ENCODE assay signal across 18 cellular contexts in genomic region chr9:137216188-137216965, GRCh38. TPM values are rescaled to one million over a fixed set of nuclear protein-coding genes. Genes with fewer than 3 reads are reported as not detected.
DNase-seq lines count a peak whose midpoint lies in the region; ATAC-seq, FAIRE-seq and TF ChIP-seq lines count a peak whose summit lies in the region.
"Had no signal": no experiment of that assay in that cellular context is flagged by ENCODE, and none has a peak within 500 bp of the region (broad histone marks: within the 10 kb centered on the region; RNA-seq: fewer than 3 reads in every experiment).

No MANE protein-coding gene starts in this region.

- no peak overlapping the region for H3K9ac ChIP-seq in GM12878 (ENCODE audit: control insufficient read depth, insufficient read depth, low read length)

- CTCF ChIA-PET in GM12878 (lab: Yijun Ruan, JAX), result no interaction called here

- no peak for FAIRE-seq in GM12878 (lab: Jason Lieb, UNC)
- FAIRE-seq: GM18507 had no signal

- H3K4me3 ChIP-seq in GM12878 (no peak overlapping the region), transverse colon (no peak overlapping the region), aorta (ENCODE audit: low read length in 2 of 2) (no peak overlapping the region)

- 94% methylated on average over 23 of the region's 30 CpGs for WGBS in GM12878 (ENCODE audit: insufficient coverage, insufficient replicate concordance, low lambda C conversion rate, missing lambda C conversion rate)
- 90% methylated on average over 27 of the region's 30 CpGs; no CpG with 5 or more reads in 1 of the 2 donors for WGBS in transverse colon (ENCODE audit: low coverage in 1 of 2), 2 donors
- WGBS in aorta, 2 donors, result 87 to 90% methylated on average over 29 to 30 of the region's 30 CpGs

- H3K36me3 ChIP-seq in GM12878 (ENCODE audit: control insufficient read depth in 2 of 2, insufficient read depth in 2 of 2, low read length in 1 of 2) (peaks cover 0 to 2% of the 10 kb centered on the region in 2 experiments; a peak in 2 of 4 replicates), transverse colon (no peaks in the 10 kb centered on the region), aorta (ENCODE audit: control insufficient read depth in 1 of 2, insufficient read depth in 2 of 2, low read length in 1 of 2) (no peaks in the 10 kb centered on the region)
- H3K36me3 ChIP-seq: thyroid gland had no signal

- H2AFZ ChIP-seq in GM12878 (ENCODE audit: control insufficient read depth, low read depth, low read length), result no peak overlapping the region

- BruUV-seq in GM12878 (replicated peaks; lab: Mats Ljungman, UMichigan), result no TSS peak

- H3K27ac ChIP-seq in GM12878 (ENCODE audit: control insufficient read depth, insufficient read depth), result no peak overlapping the region
- peak overlapping the region in 3 of 4 donors; percentile 83 to 89 (median 85) for H3K27ac ChIP-seq in transverse colon
- no peak overlapping the region for H3K27ac ChIP-seq in aorta (ENCODE audit: low read depth in 1 of 2, low read length in 2 of 2)
- H3K27ac ChIP-seq: neutrophil, thyroid gland had no signal

- intact Hi-C loops in GM12878 (cut with micrococcal nuclease; ENCODE audit: unreplicated experiment) (no loop called here), transverse colon (cut with DNase I; ENCODE audit: low total_unique reads) (no loop called here), aorta (cut with DNase I) (no loop called here)

- TF ChIP-seq POLR2A in GM12878 (IDR thresholded peaks at IDR 0.05; ENCODE audit: low read depth, low read length) (0 out of 2 replicates have a peak, but pooled peaks have one; percentile 3), transverse colon (IDR thresholded peaks at IDR 0.05) (no peak)

- H3K4me1 ChIP-seq in GM12878 (ENCODE audit: control insufficient read depth, insufficient read depth, low read length), result no peaks in the 10 kb centered on the region
- peaks cover 3 to 26% (median 25%) of the 10 kb centered on the region in 4 donors for H3K4me1 ChIP-seq in transverse colon
- H3K4me1 ChIP-seq in aorta (ENCODE audit: control insufficient read depth in 1 of 2, insufficient read depth in 2 of 2, low read length in 2 of 2), result no peaks in the 10 kb centered on the region

- SMC1A ChIA-PET in GM12878 (lab: Charles Lee; ENCODE audit: uncharacterized antibody, unreplicated experiment), result no interaction called here

- no peaks in the 10 kb centered on the region for H4K20me1 ChIP-seq in GM12878 (ENCODE audit: control insufficient read depth, insufficient read depth)

- ATAC-seq in GM12878 (no peak), aorta (ENCODE audit: low FRiP score) (no peak)
- ATAC-seq: activated CD4-positive, CD25-positive, alpha-beta regulatory T cell treated with anti-CD3 and anti-CD28 coated beads, Interleukin-2, amount 50 U/mL, for 24 hours; activated CD8-positive, alpha-beta memory T cell treated with anti-CD3 and anti-CD28 coated beads, Interleukin-2, amount 10 ng/mL, durations not matched to agents 7 days and 5 days had no signal

- no peak for TF ChIP-seq RAD21 in GM12878 (IDR thresholded peaks at IDR 0.05; ENCODE audit: insufficient read depth, low read depth, low read length)

- no peaks in the 10 kb centered on the region for H3K27me3 ChIP-seq in GM12878 (replicated peaks in 1 of 2; ENCODE audit: control insufficient read depth in 2 of 2, insufficient read depth in 2 of 2, low read length in 1 of 2)
- no peaks in the 10 kb centered on the region for H3K27me3 ChIP-seq in transverse colon
- no peaks in the 10 kb centered on the region for H3K27me3 ChIP-seq in aorta (ENCODE audit: control insufficient read depth in 1 of 2, insufficient read depth in 2 of 2, low read length in 1 of 2)
- H3K27me3 ChIP-seq: thyroid gland had no signal

- TF ChIP-seq EP300 in GM12878 (IDR thresholded peaks at IDR 0.05; ENCODE audit: borderline replicate concordance in 1 of 2, control insufficient read depth in 1 of 2, low read depth in 2 of 2, low read length in 2 of 2) (no peak), transverse colon (IDR thresholded peaks at IDR 0.05; ENCODE audit: low read depth) (no peak)

- POLR2A ChIA-PET in GM12878 (lab: Charles Lee), result no interaction called here

- TF ChIP-seq CTCF in GM12878 (IDR thresholded peaks at IDR 0.05 in 2 of 3, conservative IDR thresholded peaks at IDR 0.05 in 1 of 3; ENCODE audit: control insufficient read depth in 2 of 3, extremely low read depth in 1 of 3, insufficient read depth in 1 of 3, low read depth in 3 of 3, low read length in 3 of 3) (no peak), transverse colon (IDR thresholded peaks at IDR 0.05) (no peak)

- H3K79me2 ChIP-seq in GM12878 (ENCODE audit: control insufficient read depth, insufficient read depth, low read length), result no peaks in the 10 kb centered on the region

- RAD21 ChIA-PET in GM12878 (lab: Charles Lee; ENCODE audit: unreplicated experiment), result no interaction called here

- no peak overlapping the region for H3K4me2 ChIP-seq in GM12878 (ENCODE audit: control insufficient read depth, insufficient read depth)

- H3K9me3 ChIP-seq in GM12878 (replicated peaks; ENCODE audit: control insufficient read depth, insufficient read depth, low read length) (no peaks in the 10 kb centered on the region), transverse colon (no peaks in the 10 kb centered on the region), aorta (ENCODE audit: control insufficient read depth, low read length) (no peaks in the 10 kb centered on the region)
- H3K9me3 ChIP-seq: neutrophil, thyroid gland had no signal

- in situ Hi-C loops in GM12878 (cut with MboI), result no loop called here
- in situ Hi-C loops in transverse colon (cut with MboI; ENCODE audit: low pct_ligation_motif_present in 1 of 4, low pct_unique_long_range_greater_than_20kb in 1 of 4, low sequenced_read_pairs in 3 of 4), result loop anchor here in 1 of 4 donors (25.0 kb wide), 1 partner anchor 104 kb away; the partner anchor contains the start of gene DPP7

- DNase-seq in GM12878 (ENCODE audit: low read depth, low spot score) (no peak), transverse colon (no peak), aorta (no peak)
- DNase-seq: activated CD8-positive, alpha-beta memory T cell treated with anti-CD3 and anti-CD28 coated beads, Interleukin-2, amount 10 ng/mL, durations not matched to agents 7 days and 5 days; activated gamma-delta T cell treated with Interleukin-2 at 50 U/mL for 16 hours; DMS53; NCI-H1694; NCI-H446; SHP77 treated with DMSO at 0.1 percent for 48 hours; stimulated activated CD4-positive, alpha-beta T cell treated with anti-CD3 and anti-CD28 coated beads, Interleukin-2, amount 100 ng/mL, for 48 hours; stimulated activated CD8-positive, alpha-beta memory T cell treated with anti-CD3 and anti-CD28 coated beads, Interleukin-4, amount 100 ng/mL, for 48 hours had no signal

RNA-seq across cellular contexts. Expression of gene RNF208, which starts 5.7 kb away (rescaled TPM):
- 0.83 and 1.1 TPM in 2 replicates for total RNA-seq in GM12878 (2013; cell fraction: nucleolus; rRNA removed)
- 0.73 and 0.87 TPM in 2 replicates for total RNA-seq in GM12878 (2014; rRNA removed)
- 0.13 and 0.14 TPM in 2 replicates for total RNA-seq in GM12878 (2014; rRNA removed; fragmentation: Illumina TruSeq; extraction: Trizol)
- total RNA-seq in GM12878 (2021), result 10.7 and 12.0 TPM in 2 replicates
- 3.0 TPM for polyA plus RNA-seq in GM12878 (2011; ENCODE audit: low read depth)
- polyA plus RNA-seq in GM12878 (2011; rRNA removed), result 0.16 and 0.30 TPM in 2 replicates
- polyA plus RNA-seq in GM12878 (2011; cell fraction: cytosol; rRNA removed), result 0.82 and 1.2 TPM in 2 replicates
- polyA plus RNA-seq in GM12878 (2011; cell fraction: nucleus; rRNA removed), result 17.9 and 19.5 TPM in 2 replicates
- 9.5 and 9.8 TPM in 2 replicates for polyA plus RNA-seq in GM12878 (2012)
- polyA plus RNA-seq in GM12878 (2014; fragmentation: Illumina TruSeq; extraction: Trizol), result 0.62 TPM in 1 of 2 replicates, not detected in the other
- polyA plus RNA-seq in GM12878 (2014; fragmentation: Nextera tagmentation; extraction: Ambion mirVana), result under 1 TPM; 0.06 to 0.80 TPM
- 4.6 and 5.4 TPM in 2 replicates for polyA plus RNA-seq in GM12878 (2014; rRNA removed)
- 1 to 10 TPM; 1.0 to 1.2 TPM for polyA plus RNA-seq in GM12878 (2016; fragmentation: Nextera tagmentation; extraction: Ambion mirVana)
- 0.62 TPM in 1 of 2 replicates, not detected in the other for polyA minus RNA-seq in GM12878 (2011; rRNA and poly(A)+ RNA removed)
- polyA minus RNA-seq in GM12878 (2011; cell fraction: cytosol; rRNA and poly(A)+ RNA removed), result 4.1 and 6.0 TPM in 2 replicates
- 1.2 and 2.4 TPM in 2 replicates for polyA minus RNA-seq in GM12878 (2011; cell fraction: nucleus; rRNA and poly(A)+ RNA removed)
- 10 to 100 TPM in 1 of 4 donors, 1 to 10 TPM in 2, not detected in 1; 2.3 to 26.5 (median 7.5) TPM for total RNA-seq in transverse colon
- total RNA-seq in aorta, result 1 to 10 TPM; 2.2 to 3.4 TPM
- polyA plus RNA-seq in aorta, result 10 to 100 TPM in 1 of 2 donors, 1 to 10 TPM in 1; 2.9 to 11.8 TPM

RNA-seq across cellular contexts. Expression of gene CYSRT1, which starts 8.6 kb away (rescaled TPM):
- total RNA-seq in GM12878 (2013; cell fraction: nucleolus; rRNA removed), result 1.2 and 1.5 TPM in 2 replicates
- total RNA-seq in GM12878 (2014; rRNA removed) (1.9 and 2.8 TPM in 2 replicates), GM12878 (2014; rRNA removed; fragmentation: Illumina TruSeq; extraction: Trizol) (0.46 and 0.67 TPM in 2 replicates), GM12878 (2021) (0.97 and 1.6 TPM in 2 replicates), transverse colon (not detected), aorta (not detected)
- polyA plus RNA-seq in GM12878 (2011; ENCODE audit: low read depth), result not detected
- polyA plus RNA-seq in GM12878 (2011; rRNA removed) (0.58 and 0.73 TPM in 2 replicates), GM12878 (2014; fragmentation: Illumina TruSeq; extraction: Trizol) (0.34 TPM in 1 of 2 replicates, not detected in the other), GM12878 (2014; fragmentation: Nextera tagmentation; extraction: Ambion mirVana) (under 1 TPM in 1 of 2 experiments, not detected in 1; 0.24 TPM), GM12878 (2014; rRNA removed) (2.8 and 3.1 TPM in 2 replicates), GM12878 (2016; fragmentation: Nextera tagmentation; extraction: Ambion mirVana) (1 to 10 TPM; 3.0 to 3.6 TPM), aorta (1 to 10 TPM in 1 of 2 donors, not detected in 1; 1.1 TPM)
- 1.3 and 3.0 TPM in 2 replicates for polyA plus RNA-seq in GM12878 (2011; cell fraction: cytosol; rRNA removed)
- 2.5 and 4.4 TPM in 2 replicates for polyA plus RNA-seq in GM12878 (2011; cell fraction: nucleus; rRNA removed)
- 0.47 and 0.76 TPM in 2 replicates for polyA plus RNA-seq in GM12878 (2012)
- 0.37 and 0.77 TPM in 2 replicates for polyA minus RNA-seq in GM12878 (2011; rRNA and poly(A)+ RNA removed)
- polyA minus RNA-seq in GM12878 (2011; cell fraction: cytosol; rRNA and poly(A)+ RNA removed), result 0.73 TPM in 1 of 2 replicates, not detected in the other
- 0.73 and 1.8 TPM in 2 replicates for polyA minus RNA-seq in GM12878 (2011; cell fraction: nucleus; rRNA and poly(A)+ RNA removed)

RNA-seq across cellular contexts. Expression of gene NDOR1, which starts 10.9 kb away (rescaled TPM):
- total RNA-seq in GM12878 (2013; cell fraction: nucleolus; rRNA removed), result 12.2 and 16.1 TPM in 2 replicates
- total RNA-seq in GM12878 (2014; rRNA removed) (10.8 and 16.3 TPM in 2 replicates), GM12878 (2014; rRNA removed; fragmentation: Illumina TruSeq; extraction: Trizol) (4.6 and 5.9 TPM in 2 replicates), GM12878 (2021) (28.2 and 32.9 TPM in 2 replicates), transverse colon (10 to 100 TPM; 14.3 to 47.5 (median 22.0) TPM), aorta (10 to 100 TPM; 10.0 to 14.2 TPM)
- 2.6 TPM for polyA plus RNA-seq in GM12878 (2011; ENCODE audit: low read depth)
- polyA plus RNA-seq in GM12878 (2011; rRNA removed) (1.7 and 5.4 TPM in 2 replicates), GM12878 (2014; fragmentation: Illumina TruSeq; extraction: Trizol) (0.86 and 3.4 TPM in 2 replicates), GM12878 (2014; fragmentation: Nextera tagmentation; extraction: Ambion mirVana) (under 1 TPM; 0.04 to 0.05 TPM), GM12878 (2014; rRNA removed) (28.1 and 30.2 TPM in 2 replicates), GM12878 (2016; fragmentation: Nextera tagmentation; extraction: Ambion mirVana) (10 to 100 TPM; 18.0 to 21.7 TPM), aorta (10 to 100 TPM in 1 of 2 donors, 1 to 10 TPM in 1; 3.0 to 20.4 TPM)
- polyA plus RNA-seq in GM12878 (2011; cell fraction: cytosol; rRNA removed), result 8.3 and 11.0 TPM in 2 replicates
- polyA plus RNA-seq in GM12878 (2011; cell fraction: nucleus; rRNA removed), result 75.0 and 108 TPM in 2 replicates
- polyA plus RNA-seq in GM12878 (2012), result 9.7 and 10.0 TPM in 2 replicates
- polyA minus RNA-seq in GM12878 (2011; rRNA and poly(A)+ RNA removed), result 2.3 and 5.5 TPM in 2 replicates
- 4.3 and 4.5 TPM in 2 replicates for polyA minus RNA-seq in GM12878 (2011; cell fraction: cytosol; rRNA and poly(A)+ RNA removed)
- polyA minus RNA-seq in GM12878 (2011; cell fraction: nucleus; rRNA and poly(A)+ RNA removed), result 10.3 and 16.6 TPM in 2 replicates

RNA-seq across cellular contexts. Expression of gene RNF224, which starts 10.9 kb away (rescaled TPM):
- 0.42 TPM in 1 of 2 replicates, not detected in the other for total RNA-seq in GM12878 (2013; cell fraction: nucleolus; rRNA removed)
- total RNA-seq in GM12878 (2014; rRNA removed) (not detected in 2 replicates), GM12878 (2014; rRNA removed; fragmentation: Illumina TruSeq; extraction: Trizol) (not detected in 2 replicates), GM12878 (2021) (not detected in 2 replicates), transverse colon (not detected), aorta (not detected)
- not detected for polyA plus RNA-seq in GM12878 (2011; ENCODE audit: low read depth)
- polyA plus RNA-seq in GM12878 (2011; rRNA removed) (not detected in 2 replicates), GM12878 (2014; fragmentation: Illumina TruSeq; extraction: Trizol) (not detected in 2 replicates), GM12878 (2014; fragmentation: Nextera tagmentation; extraction: Ambion mirVana) (not detected), GM12878 (2014; rRNA removed) (not detected in 2 replicates), GM12878 (2016; fragmentation: Nextera tagmentation; extraction: Ambion mirVana) (not detected), aorta (under 1 TPM; 0.08 to 0.25 TPM)
- polyA plus RNA-seq in GM12878 (2011; cell fraction: cytosol; rRNA removed), result 0.03 TPM in 1 of 2 replicates, not detected in the other
- polyA plus RNA-seq in GM12878 (2011; cell fraction: nucleus; rRNA removed), result 0.25 and 0.32 TPM in 2 replicates
- polyA plus RNA-seq in GM12878 (2012), result 0.10 and 0.22 TPM in 2 replicates
- polyA minus RNA-seq in GM12878 (2011; rRNA and poly(A)+ RNA removed), result not detected in 2 replicates
- not detected in 2 replicates for polyA minus RNA-seq in GM12878 (2011; cell fraction: cytosol; rRNA and poly(A)+ RNA removed)
- 0.24 and 0.38 TPM in 2 replicates for polyA minus RNA-seq in GM12878 (2011; cell fraction: nucleus; rRNA and poly(A)+ RNA removed)
- total RNA-seq: activated CD8-positive, alpha-beta memory T cell treated with anti-CD3 and anti-CD28 coated beads, Interleukin-2, amount 10 ng/mL, durations not matched to agents 7 days and 5 days; left cardiac atrium; right cardiac atrium; T-helper 2 cell treated with Interferon-gamma antibody and Interleukin-4, amounts not matched to agents 100 ng/mL and 5 ng/mL, for 36 hours had no signal

RNA-seq across cellular contexts. Expression of gene TMEM203, which starts 10.9 kb away (rescaled TPM):
- 15.7 and 17.5 TPM in 2 replicates for total RNA-seq in GM12878 (2013; cell fraction: nucleolus; rRNA removed)
- total RNA-seq in GM12878 (2014; rRNA removed) (34.7 and 38.1 TPM in 2 replicates), GM12878 (2014; rRNA removed; fragmentation: Illumina TruSeq; extraction: Trizol) (19.5 and 21.8 TPM in 2 replicates), GM12878 (2021) (43.8 and 44.9 TPM in 2 replicates), transverse colon (10 to 100 TPM; 18.9 to 42.1 (median 28.7) TPM), aorta (10 to 100 TPM; 21.5 to 25.7 TPM)
- polyA plus RNA-seq in GM12878 (2011; ENCODE audit: low read depth), result 22.3 TPM
- polyA plus RNA-seq in GM12878 (2011; rRNA removed) (25.9 and 31.2 TPM in 2 replicates), GM12878 (2014; fragmentation: Illumina TruSeq; extraction: Trizol) (24.3 and 25.7 TPM in 2 replicates), GM12878 (2014; fragmentation: Nextera tagmentation; extraction: Ambion mirVana) (10 to 100 TPM in 1 of 2 experiments, 1 to 10 TPM in 1; 7.2 to 21.2 TPM), GM12878 (2014; rRNA removed) (36.3 and 37.5 TPM in 2 replicates), GM12878 (2016; fragmentation: Nextera tagmentation; extraction: Ambion mirVana) (10 to 100 TPM; 56.1 to 68.1 TPM), aorta (10 to 100 TPM; 25.9 to 27.5 TPM)
- polyA plus RNA-seq in GM12878 (2011; cell fraction: cytosol; rRNA removed), result 43.8 and 44.4 TPM in 2 replicates
- polyA plus RNA-seq in GM12878 (2011; cell fraction: nucleus; rRNA removed), result 33.3 and 35.5 TPM in 2 replicates
- polyA plus RNA-seq in GM12878 (2012), result 22.7 and 26.2 TPM in 2 replicates
- polyA minus RNA-seq in GM12878 (2011; rRNA and poly(A)+ RNA removed), result 17.0 and 22.6 TPM in 2 replicates
- polyA minus RNA-seq in GM12878 (2011; cell fraction: cytosol; rRNA and poly(A)+ RNA removed), result 8.6 and 12.1 TPM in 2 replicates
- polyA minus RNA-seq in GM12878 (2011; cell fraction: nucleus; rRNA and poly(A)+ RNA removed), result 11.0 and 15.1 TPM in 2 replicates

Comparison
In these comparisons a context has a peak if more than half of its experiments do, and no peak if none do; other contexts are left out.
1. H3K27ac ChIP-seq: peak in transverse colon (3 of 4); none in GM12878 (single experiment) and aorta (0 of 2).